Comparison of ENCODE assay signal across 34 cellular contexts in genomic region chr2:18706001-18706400, GRCh38.
"Had no signal": no experiment of that assay in that cellular context is flagged by ENCODE, and none has a peak within 500 bp of the region (broad histone marks: within the 10 kb centered on the region; RNA-seq: fewer than 3 reads in every experiment).

No MANE protein-coding gene starts in this region.

- H3K36me3 ChIP-seq: MG63 had no signal

- H3K9me3 ChIP-seq: MG63 had no signal

- H3K4me3 ChIP-seq: MG63 had no signal

- H3K4me2 ChIP-seq: KMS-11 had no signal

- H3K27me3 ChIP-seq: MG63 had no signal

- H3K27ac ChIP-seq: KMS-11 had no signal

- DNase-seq: Karpas-422, Kasumi-1, MG63, MM.1S, MV-4-11, NCI-H1048, NCI-H1092, NCI-H1092 treated with DMSO at 0.1 percent for 48 hours, NCI-H1105, NCI-H1105 treated with DMSO at 0.1 percent for 48 hours, NCI-H1417, NCI-H1417 treated with DMSO at 0.1 percent for 48 hours, NCI-H1436, NCI-H1436 treated with DMSO at 0.1 percent for 48 hours, NCI-H146, NCI-H1694, NCI-H1694 treated with DMSO at 0.1 percent for 48 hours, NCI-H187, NCI-H187 treated with DMSO at 0.1 percent for 48 hours, NCI-H1930, NCI-H2029, NCI-H2029 treated with DMSO at 0.1 percent for 48 hours, NCI-H2081, NCI-H2081 treated with DMSO at 0.1 percent for 48 hours, NCI-H2107, NCI-H2171, NCI-H2171 treated with DMSO at 0.1 percent for 48 hours, NCI-H2227 treated with DMSO at 0.1 percent for 48 hours, NCI-H226, NCI-H345, NCI-H446, NCI-H446 treated with DMSO at 0.1 percent for 48 hours, NCI-H510A had no signal

- H3K9ac ChIP-seq: KMS-11 had no signal
